8 cellular contexts compared by ENCODE assay signal in the genomic region with DNA sequence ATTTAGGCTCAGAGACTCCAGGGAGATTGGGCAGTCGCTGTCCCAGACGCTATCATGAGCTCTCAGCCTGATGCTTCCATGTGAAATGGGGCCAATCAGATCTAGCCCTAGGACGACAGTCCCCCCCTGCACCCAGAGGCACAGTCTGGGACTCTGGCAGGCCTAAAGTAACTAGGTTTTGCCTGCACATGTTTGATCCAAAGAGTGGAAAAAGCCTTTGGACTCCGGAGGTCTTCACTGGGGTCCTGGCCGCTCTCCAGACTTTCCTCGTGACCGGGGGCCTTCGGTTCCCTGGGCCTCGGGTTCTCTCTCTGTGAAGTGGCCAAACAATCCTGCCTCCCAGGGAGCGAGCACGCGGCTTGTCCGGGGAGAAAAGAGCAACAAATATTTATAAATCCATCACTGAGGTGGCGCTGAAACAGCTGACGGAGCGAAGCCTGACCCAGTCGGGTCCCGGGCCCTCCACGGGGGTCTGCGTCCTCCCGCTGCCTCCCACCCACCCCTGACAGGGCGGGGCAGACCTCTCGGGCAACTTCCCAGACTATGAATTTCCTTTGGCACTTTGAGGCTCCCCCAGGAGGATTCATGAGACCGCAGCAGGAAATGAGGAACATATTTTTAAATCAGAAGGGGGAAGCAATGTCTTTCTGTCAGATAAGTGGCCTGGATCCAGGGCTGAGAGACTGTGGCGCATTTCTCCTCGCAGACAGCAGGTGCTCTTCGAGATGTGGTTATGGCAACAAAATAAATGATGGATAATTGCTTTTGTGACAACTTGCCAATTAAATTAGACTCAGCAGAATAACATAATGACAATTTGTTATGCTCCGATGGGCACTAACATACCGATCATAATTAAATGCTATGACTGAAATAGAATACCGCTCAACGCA. TPM values are rescaled to one million over a fixed set of nuclear protein-coding genes. Genes with fewer than 3 reads are reported as not detected.
A peak's percentile ranks its signal among the peaks of the same experiment; 100 is the strongest.
DNase-seq lines count a peak whose midpoint lies in the region; ATAC-seq, FAIRE-seq and TF ChIP-seq lines count a peak whose summit lies in the region.

No MANE protein-coding gene starts in this region.

- no peaks in the 10 kb centered on the region for H3K9me3 Mint-ChIP-seq in activated T-helper 17 cell treated with anti-CD3 and anti-CD28 coated beads, Interleukin-2, amount 50 U/mL, for 72 hours

- H3K27me3 ChIP-seq in Loucy (ENCODE audit: insufficient read depth, low read length, poor library complexity, severe bottlenecking) = peaks cover 5% of the 10 kb centered on the region
- peaks cover 9% of the 10 kb centered on the region for H3K27me3 ChIP-seq in foreskin keratinocyte
- no peaks in the 10 kb centered on the region for H3K27me3 ChIP-seq in psoas muscle (ENCODE audit: insufficient read depth in 3 of 3, low read length in 2 of 3)

- WGBS in psoas muscle, 3 donors = 14 to 17% (median 15%) methylated on average over 31 of the region's 31 CpGs

- H3K9me2 ChIP-seq in Loucy (replicated peaks; ENCODE audit: low read depth, low read length) = no peaks in the 10 kb centered on the region

- peaks cover 5% of the 10 kb centered on the region for H3K4me1 Mint-ChIP-seq in activated T-helper 17 cell treated with anti-CD3 and anti-CD28 coated beads, Interleukin-2, amount 50 U/mL, for 72 hours

- no peak overlapping the region for H3K4me3 Mint-ChIP-seq in activated T-helper 17 cell treated with anti-CD3 and anti-CD28 coated beads, Interleukin-2, amount 50 U/mL, for 72 hours

- no peaks in the 10 kb centered on the region for H3K36me3 ChIP-seq in Loucy (ENCODE audit: insufficient read depth, low read length)
- no peaks in the 10 kb centered on the region for H3K36me3 ChIP-seq in psoas muscle (ENCODE audit: insufficient read depth in 1 of 2, low read depth in 1 of 2)

- no peak overlapping the region for H2AFZ ChIP-seq in Loucy (ENCODE audit: low read length)

- H3K27ac ChIP-seq in foreskin keratinocyte (no peak overlapping the region), psoas muscle (peak overlapping the region; percentile 56)

- peak; percentile 19; the same call in 1 of the 2 replicates for TF ChIP-seq CTCF in Loucy (conservative IDR thresholded peaks at IDR 0.05; ENCODE audit: low read length)
- peak; percentile 15 for TF ChIP-seq CTCF in foreskin keratinocyte (conservative IDR thresholded peaks at IDR 0.05)
- no peak for TF ChIP-seq CTCF in psoas muscle (IDR thresholded peaks at IDR 0.05)
- TF ChIP-seq CTCF in D721Med (IDR thresholded peaks at IDR 0.05; ENCODE audit: insufficient read depth, missing control alignments) = no peak

- no peak overlapping the region for H3K9ac ChIP-seq in Loucy (ENCODE audit: low read depth, low read length, poor library complexity, severe bottlenecking)

- H3K4me2 ChIP-seq in Loucy (ENCODE audit: low read depth, low read length, poor library complexity, severe bottlenecking) = peak overlapping the region; percentile 71

- H3K9me3 ChIP-seq in Loucy (ENCODE audit: insufficient read depth, low read depth, low read length) = no peaks in the 10 kb centered on the region
- H3K9me3 ChIP-seq in psoas muscle = no peaks in the 10 kb centered on the region

- no peak for FAIRE-seq in D721Med (lab: Jason Lieb, UNC)

- DNase-seq in OCI-M1 (lab: John Stamatoyannopoulos, UW) (peak; percentile 73), foreskin keratinocyte (peak; percentile 13 to 39), psoas muscle (peak; percentile 44 to 65), inferior parietal cortex (ENCODE audit: extremely low spot score) (no peak), D721Med (ENCODE audit: insufficient read length, low spot score) (no peak)

- H3K4me1 ChIP-seq in Loucy (ENCODE audit: insufficient read depth, low read length, poor library complexity, severe bottlenecking) = peaks cover 17% of the 10 kb centered on the region
- peaks cover 17% of the 10 kb centered on the region for H3K4me1 ChIP-seq in foreskin keratinocyte
- peaks cover 10% of the 10 kb centered on the region for H3K4me1 ChIP-seq in psoas muscle

- peak overlapping the region; percentile 26 for H3K4me3 ChIP-seq in Loucy (ENCODE audit: low read length, poor library complexity, severe bottlenecking)
- H3K4me3 ChIP-seq in psoas muscle = peak overlapping the region; percentile 45

- intact Hi-C loops in psoas muscle (cut with DNase I) = no loop called here

- H4K20me1 ChIP-seq in Loucy (ENCODE audit: insufficient read depth, low read length, poor library complexity, severe bottlenecking) = no peaks in the 10 kb centered on the region

- no peaks in the 10 kb centered on the region for H3F3A ChIP-seq in Loucy (ENCODE audit: low read depth)

- no peaks in the 10 kb centered on the region for H3K36me3 Mint-ChIP-seq in activated T-helper 17 cell treated with anti-CD3 and anti-CD28 coated beads, Interleukin-2, amount 50 U/mL, for 72 hours (ENCODE audit: low read depth)

- ATAC-seq in foreskin keratinocyte (peak; percentile 47), psoas muscle (peak in 3 of 4 donors; percentile 44 to 67 (median 56)), HG03196 (IDR thresholded peaks at IDR 0.05; ENCODE audit: unreplicated experiment) (no peak)
- no peak for ATAC-seq in activated T-helper 17 cell treated with anti-CD3 and anti-CD28 coated beads, Interleukin-2, amount 50 U/mL, for 72 hours (replicated peaks)

- no peaks in the 10 kb centered on the region for H3K79me2 ChIP-seq in Loucy (ENCODE audit: insufficient read depth, low read length)

- peaks cover 45% of the 10 kb centered on the region for H3K27me3 Mint-ChIP-seq in activated T-helper 17 cell treated with anti-CD3 and anti-CD28 coated beads, Interleukin-2, amount 50 U/mL, for 72 hours

- H3K27ac Mint-ChIP-seq in activated T-helper 17 cell treated with anti-CD3 and anti-CD28 coated beads, Interleukin-2, amount 50 U/mL, for 72 hours = no peak overlapping the region

RNA-seq across cellular contexts. Expression of gene MRPS23, which starts 38.9 kb away (rescaled TPM):
- total RNA-seq in foreskin keratinocyte (78.3 and 79.4 TPM in 2 replicates), psoas muscle (10 to 100 TPM; 27.2 to 58.0 (median 40.4) TPM)
- polyA plus RNA-seq in foreskin keratinocyte (78.9 and 87.8 TPM in 2 replicates), psoas muscle (10 to 100 TPM; 49.2 to 91.1 (median 76.2) TPM)
- total RNA-seq in activated T-helper 17 cell treated with anti-CD3 and anti-CD28 coated beads, Interleukin-2, amount 50 U/mL, for 72 hours = 10 to 100 TPM; 27.5 to 48.5 TPM

Comparison
In these comparisons a context has a peak if more than half of its experiments do, and no peak if none do; other contexts are left out.
1. CTCF ChIP-seq: peak in Loucy (single experiment) and foreskin keratinocyte (single experiment); none in psoas muscle (single experiment) and D721Med (single experiment).
2. DNase-seq: peak in OCI-M1 (single experiment), foreskin keratinocyte (2 of 2) and psoas muscle (2 of 2); none in inferior parietal cortex (single experiment) and D721Med (single experiment).
3. ATAC-seq: peak in foreskin keratinocyte (single experiment) and psoas muscle (3 of 4); none in HG03196 (single experiment) and activated T-helper 17 cell treated with anti-CD3 and anti-CD28 coated beads, Interleukin-2, amount 50 U/mL, for 72 hours (single experiment).